Comparison of ENCODE assay signal across 8 cellular contexts in genomic region chr1:9724706-9725476, GRCh38.
A peak's percentile ranks its signal among the peaks of the same experiment; 100 is the strongest.
DNase-seq lines count a peak whose midpoint lies in the region; ATAC-seq and TF ChIP-seq lines count a peak whose summit lies in the region.

No MANE protein-coding gene starts in this region.

- H4K91ac ChIP-seq in H9 (ENCODE audit: insufficient read length, low read depth, low read length) = no peak overlapping the region

- H2BK15ac ChIP-seq in H9 (ENCODE audit: low read depth, low read length) = no peak overlapping the region

- no peak overlapping the region for H2BK120ac ChIP-seq in H9 (ENCODE audit: low read depth, low read length, poor library complexity, severe bottlenecking)

- H3K4me1 ChIP-seq in H9 (ENCODE audit: insufficient read depth, low read length) = no peaks in the 10 kb centered on the region
- no peaks in the 10 kb centered on the region for H3K4me1 ChIP-seq in mucosa of descending colon (ENCODE audit: low read depth)
- no peaks in the 10 kb centered on the region for H3K4me1 ChIP-seq in thyroid gland

- no peak overlapping the region for H3K4me2 ChIP-seq in H9 (ENCODE audit: insufficient read depth, insufficient read length, low read length)

- no peak overlapping the region for H4K5ac ChIP-seq in H9 (ENCODE audit: insufficient read length, low read depth, low read length)

- no peak overlapping the region for H3K9ac ChIP-seq in H9 (ENCODE audit: extremely low read depth, insufficient read length, low read length)

- H3K36me3 ChIP-seq in mucosa of descending colon (ENCODE audit: low read depth) (peaks cover 4% of the 10 kb centered on the region), thyroid gland (peaks cover 30 to 31% of the 10 kb centered on the region in 2 donors)

- H4K8ac ChIP-seq in H9 (replicated peaks; ENCODE audit: insufficient read length, low read depth, low read length) = no peak overlapping the region

- H3T11ph ChIP-seq in H9 (ENCODE audit: low read length) = no peak overlapping the region

- no peak overlapping the region for H3K27ac ChIP-seq in H9 (ENCODE audit: insufficient read length, low read depth, low read length)
- H3K27ac ChIP-seq in dorsolateral prefrontal cortex = peak overlapping the region in 6 of 59 donors; percentile 4 to 34 (median 16)
- H3K27ac ChIP-seq in thyroid gland = no peak overlapping the region

- ATAC-seq in mucosa of descending colon (peak; percentile 84), GM18505 (IDR thresholded peaks at IDR 0.05; ENCODE audit: unreplicated experiment) (no peak)

- H3K4me1 Mint-ChIP-seq in H9 = peaks cover 2 to 8% of the 10 kb centered on the region in 2 experiments; a peak in 3 of 4 replicates

- TF ChIP-seq CTCF in H9 (conservative IDR thresholded peaks at IDR 0.05) (peak; percentile 97), dorsolateral prefrontal cortex (IDR thresholded peaks at IDR 0.05 in 54 of 56, conservative IDR thresholded peaks at IDR 0.05 in 2 of 56; ENCODE audit: low read depth in 1 of 56, partially characterized antibody in 56 of 56) (peak in 55 of 56 donors; percentile 41 to 88 (median 71)), mucosa of descending colon (IDR thresholded peaks at IDR 0.05) (peak; percentile 77), thyroid gland (IDR thresholded peaks at IDR 0.05) (peak; percentile 47 to 77 (median 65))

- no peak overlapping the region for H2BK12ac ChIP-seq in H9 (ENCODE audit: insufficient read length, low read depth, low read length)

- no peak overlapping the region for H2AK5ac ChIP-seq in H9 (ENCODE audit: insufficient read length, low read length)

- WGBS in H9 (ENCODE audit: extremely low coverage, insufficient read length, low lambda C conversion rate) = no CpG with 5 or more reads among the region's 24 CpGs
- 66 to 70% methylated on average over 11 to 18 of the region's 24 CpGs for WGBS in thyroid gland, 2 donors

- H3K4ac ChIP-seq in H9 (ENCODE audit: low read depth, low read length) = no peak overlapping the region

- no peak overlapping the region for H3K4me3 ChIP-seq in dorsolateral prefrontal cortex
- no peak overlapping the region for H3K4me3 ChIP-seq in mucosa of descending colon
- H3K4me3 ChIP-seq in thyroid gland (replicated peaks in 1 of 3) = no peak overlapping the region

- H3K79me2 ChIP-seq in H9 (ENCODE audit: insufficient read depth, low read length) = no peaks in the 10 kb centered on the region

- H3K27me3 Mint-ChIP-seq in H9 (ENCODE audit: low read depth) = no peaks in the 10 kb centered on the region; the same call in 1 of the 2 replicates

- no peak overlapping the region for H3K4me3 Mint-ChIP-seq in H9

- peaks cover 30 to 51% (median 46%) of the 10 kb centered on the region in 3 experiments for H3K36me3 Mint-ChIP-seq in H9 (ENCODE audit: insufficient read depth in 1 of 3, low read depth in 3 of 3)

- no peak overlapping the region for H2BK5ac ChIP-seq in H9 (ENCODE audit: insufficient read length, low read length)

- H3K56ac ChIP-seq in H9 (ENCODE audit: insufficient read length, low read depth, low read length) = no peak overlapping the region

- DNase-seq in COLO668 (lab: John Stamatoyannopoulos, UW; ENCODE audit: unreplicated experiment) (peak; percentile 85), H9 (peak; percentile 89), NCI-H446 treated with DMSO at 0.1 percent for 48 hours (lab: John Stamatoyannopoulos, UW) (peak; percentile 18), dorsolateral prefrontal cortex (peak in 4 of 10 donors; percentile 38 to 49 (median 41)), mucosa of descending colon (peak; percentile 63 to 76 (median 70)), thyroid gland (peak; percentile 32 to 54)
- peak; percentile 70 for DNase-seq in activated CD4-positive, alpha-beta T cell treated with anti-CD3 and anti-CD28 coated beads, Interleukin-2, amount 50 U/mL, for 1 hour

- no peak for TF ChIP-seq POLR2A in thyroid gland (IDR thresholded peaks at IDR 0.05)
- no peak for TF ChIP-seq POLR2A in GM18505 (IDR thresholded peaks at IDR 0.05; ENCODE audit: borderline replicate concordance, extremely low read depth, insufficient read depth, insufficient read length)

- H3K9me3 ChIP-seq in H9 (ENCODE audit: control insufficient read depth, low read depth, low read length) = no peaks in the 10 kb centered on the region
- H3K9me3 ChIP-seq in mucosa of descending colon = peaks cover 4% of the 10 kb centered on the region
- no peaks in the 10 kb centered on the region for H3K9me3 ChIP-seq in thyroid gland

- H3K27me3 ChIP-seq in H9 (ENCODE audit: insufficient read depth, low read length) (no peaks in the 10 kb centered on the region), dorsolateral prefrontal cortex (no peaks in the 10 kb centered on the region), thyroid gland (no peaks in the 10 kb centered on the region)

- H2AFZ ChIP-seq in H9 (ENCODE audit: low read length) = no peak overlapping the region

- H2BK20ac ChIP-seq in H9 (ENCODE audit: low read depth, low read length, poor library complexity, severe bottlenecking) = no peak overlapping the region

- peaks cover 6% of the 10 kb centered on the region in 2 experiments; a peak in 4 of 5 replicates for H3K9me3 Mint-ChIP-seq in H9

- no peaks in the 10 kb centered on the region for H3K23me2 ChIP-seq in H9 (ENCODE audit: insufficient read length, low read depth, low read length, poor library complexity, severe bottlenecking)

- no peaks in the 10 kb centered on the region for H4K20me1 ChIP-seq in H9 (ENCODE audit: control insufficient read depth, insufficient read depth, insufficient read length)

- no peak overlapping the region for H3K23ac ChIP-seq in H9 (ENCODE audit: insufficient read length, low read depth, low read length)

- H3K79me1 ChIP-seq in H9 (ENCODE audit: insufficient read depth, low read depth, low read length, poor library complexity, severe bottlenecking) = no peaks in the 10 kb centered on the region

- no peak overlapping the region for H3K14ac ChIP-seq in H9 (ENCODE audit: insufficient read depth, low read length)

- intact Hi-C loops in dorsolateral prefrontal cortex (cut with DNase I) = loop anchor here (5.0 kb wide), 2 partner anchors 127 to 142 kb away; no protein-coding TSS in a partner anchor
- intact Hi-C loops in mucosa of descending colon (cut with DNase I, micrococcal nuclease) = no loop called here
- intact Hi-C loops in thyroid gland (cut with DNase I) = no loop called here

- H3K18ac ChIP-seq in H9 (ENCODE audit: insufficient read length, low read depth, low read length) = no peak overlapping the region

- H3K27ac Mint-ChIP-seq in H9 = no peak overlapping the region; a peak in 1 of 7 replicates

Comparison
In these comparisons a context has a peak if more than half of its experiments do, and no peak if none do; other contexts are left out.
1. intact Hi-C loops: an anchor here in dorsolateral prefrontal cortex (5.0 kb wide); none called in mucosa of descending colon and thyroid gland.